In the genomic region with DNA sequence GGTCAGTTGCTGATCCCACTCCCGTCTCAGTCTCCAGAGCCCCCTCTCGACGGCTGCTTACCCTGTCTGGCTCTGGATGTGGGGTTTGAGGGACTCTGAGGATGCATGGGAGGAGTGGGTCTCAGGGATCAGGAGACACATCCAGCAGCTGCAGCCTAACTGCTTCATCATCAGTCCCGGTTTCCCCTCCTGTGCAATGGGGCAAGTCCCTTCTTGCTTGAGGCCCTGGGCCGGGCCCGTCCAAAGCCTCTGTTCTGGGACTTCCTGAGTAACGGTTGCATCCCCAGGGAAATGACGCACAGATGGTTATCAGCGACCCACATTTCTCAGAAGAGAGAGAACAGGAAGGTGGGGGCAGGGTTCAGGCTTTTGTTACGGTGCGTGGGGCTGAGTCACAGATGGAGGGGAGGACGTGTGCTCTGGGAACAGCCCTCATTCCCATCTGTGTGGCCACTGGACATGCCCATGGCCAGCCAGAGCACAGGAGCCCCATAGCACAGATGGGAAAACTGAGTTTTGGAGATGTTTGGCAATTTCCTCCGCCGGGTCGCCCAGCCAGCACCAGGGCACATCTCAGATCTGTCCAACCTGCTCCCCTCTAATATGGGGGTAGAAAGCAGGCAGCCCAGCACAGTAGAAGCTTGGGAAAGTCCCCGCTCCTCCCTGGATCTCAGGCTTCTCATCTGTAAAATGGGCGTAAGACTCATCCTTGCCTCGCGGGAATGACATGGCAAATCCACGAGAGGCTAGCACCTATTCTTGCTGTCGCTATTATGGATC, we compare ENCODE assay signal across 1 cellular context.
TF ChIP-seq lines count a peak whose summit lies in the region.

No MANE protein-coding gene starts in this region.

TF ChIP-seq in K562, 482 proteins besides CTCF, POLR2A, EP300 and RAD21 (continued from another document and continues in another):
- TF ChIP-seq TFAP4 (CRISPR knock-in tag; IDR thresholded peaks at IDR 0.05; ENCODE audit: borderline replicate concordance) (peak; percentile 86), CXXC5 (CRISPR knock-in tag; IDR thresholded peaks at IDR 0.05) (peak; percentile 91), ZNF384 (IDR thresholded peaks at IDR 0.05; ENCODE audit: low read depth, low read length) (no peak), KLF10 (CRISPR knock-in tag; IDR thresholded peaks at IDR 0.05) (no peak), HNRNPL (IDR thresholded peaks at IDR 0.05; ENCODE audit: low read depth, low read length) (no peak), GTF2E2 (tag; IDR thresholded peaks at IDR 0.05) (peak; percentile 91), HNRNPK (IDR thresholded peaks at IDR 0.05; ENCODE audit: low read depth, low read length, poor library complexity, severe bottlenecking) (no peak), THRAP3 (IDR thresholded peaks at IDR 0.05; ENCODE audit: borderline replicate concordance) (no peak), FOS (IDR thresholded peaks at IDR 0.05; ENCODE audit: extremely low read depth, insufficient read length) (peak; percentile 41), HMGN3 (IDR thresholded peaks at IDR 0.05; ENCODE audit: borderline replicate concordance, extremely low read depth, insufficient read length, low read depth, low read length) (peak; percentile 77), MAZ (CRISPR knock-in tag; conservative IDR thresholded peaks at IDR 0.05 in 1 of 2, IDR thresholded peaks at IDR 0.05 in 1 of 2) (peak; percentile 62 to 97; a peak in 3 of 4 replicates), RAD51 (IDR thresholded peaks at IDR 0.05; ENCODE audit: borderline replicate concordance, low read depth) (0 out of 2 replicates have a peak, but pooled peaks have one; percentile 22), NEUROD1 (IDR thresholded peaks at IDR 0.05; ENCODE audit: borderline replicate concordance, low read depth, low read length, partially characterized antibody) (peak; percentile 95), MECOM (CRISPR knock-in tag; IDR thresholded peaks at IDR 0.05) (peak; percentile 34; the same call in 1 of the 2 replicates), TBL1XR1 (IDR thresholded peaks at IDR 0.05; ENCODE audit: low read length in 2 of 2) (peak in 1 of 2 experiments; percentile 88; a peak in 2 of 4 replicates), TSC22D4 (tag; IDR thresholded peaks at IDR 0.05) (no peak), SIN3B (IDR thresholded peaks at IDR 0.05; ENCODE audit: low read depth) (no peak), IRF2 (CRISPR knock-in tag; IDR thresholded peaks at IDR 0.05) (no peak), TCF7L2 (IDR thresholded peaks at IDR 0.05; ENCODE audit: low read depth, low read length) (no peak), POLR2G (IDR thresholded peaks at IDR 0.05; ENCODE audit: low read depth, low read length) (peak; percentile 68), POLR2H (tag; IDR thresholded peaks at IDR 0.05; ENCODE audit: low read depth) (peak; percentile 93), MBD2 (IDR thresholded peaks at IDR 0.05; ENCODE audit: borderline replicate concordance, low read depth) (peak; percentile 71; the same call in 1 of the 2 replicates), ZNF584 (CRISPR knock-in tag; IDR thresholded peaks at IDR 0.05; ENCODE audit: low read depth) (no peak), BRD9 (IDR thresholded peaks at IDR 0.05; ENCODE audit: low read depth, partially characterized antibody) (peak; percentile 70), DMBX1 (CRISPR knock-in tag; IDR thresholded peaks at IDR 0.05; ENCODE audit: borderline replicate concordance) (peak; percentile 23), STAT5A (IDR thresholded peaks at IDR 0.05; ENCODE audit: borderline replicate concordance, low read length) (peak; percentile 95), EP400 (IDR thresholded peaks at IDR 0.05) (peak; percentile 91), SRSF3 (IDR thresholded peaks at IDR 0.05; ENCODE audit: insufficient read depth, low read length) (no peak), ZNF140 (CRISPR knock-in tag; IDR thresholded peaks at IDR 0.05) (0 out of 2 replicates have a peak, but pooled peaks have one; percentile 24), HMGXB4 (CRISPR knock-in tag; IDR thresholded peaks at IDR 0.05) (no peak), YY1 (IDR thresholded peaks at IDR 0.05; ENCODE audit: borderline replicate concordance in 1 of 3, control insufficient read depth in 1 of 3, extremely low read depth in 1 of 3, insufficient read depth in 3 of 3, insufficient read length in 1 of 3, insufficient replicate concordance in 2 of 3, low read depth in 1 of 3, low read length in 2 of 3) (no peak), ZNF395 (CRISPR knock-in tag; IDR thresholded peaks at IDR 0.05) (peak; percentile 35; the same call in 1 of the 2 replicates), KDM1A (IDR thresholded peaks at IDR 0.05) (peak; percentile 98 to 99), ATF1 (CRISPR knock-in tag; IDR thresholded peaks at IDR 0.05) (no peak), ATF1 (tag; IDR thresholded peaks at IDR 0.05) (peak; percentile 95), HDAC1 (IDR thresholded peaks at IDR 0.05) (peak; percentile 68 to 83; a peak in 3 of 4 replicates), LARP7 (IDR thresholded peaks at IDR 0.05) (peak; percentile 70; the same call in 1 of the 2 replicates), PTTG1 (tag; IDR thresholded peaks at IDR 0.05; ENCODE audit: low read depth) (no peak), NCOA1 (IDR thresholded peaks at IDR 0.05; ENCODE audit: low read depth) (peak; percentile 83), ZBTB2 (IDR thresholded peaks at IDR 0.05) (peak; percentile 87), TCFL5 (CRISPR knock-in tag; conservative IDR thresholded peaks at IDR 0.05) (0 out of 2 replicates have a peak, but pooled peaks have one; percentile 37), CCAR2 (IDR thresholded peaks at IDR 0.05; ENCODE audit: low read depth, low read length) (no peak), FOXJ3 (CRISPR knock-in tag; IDR thresholded peaks at IDR 0.05) (no peak), POLR2AphosphoS5 (IDR thresholded peaks at IDR 0.05; ENCODE audit: control insufficient read depth, insufficient read depth, low read depth, low read length) (peak; percentile 75; the same call in 1 of the 2 replicates), MTA1 (IDR thresholded peaks at IDR 0.05; ENCODE audit: borderline replicate concordance) (peak; percentile 50; the same call in 1 of the 2 replicates), MIER1 (IDR thresholded peaks at IDR 0.05; ENCODE audit: low read depth) (peak; percentile 58; the same call in 1 of the 2 replicates), ZBED1 (IDR thresholded peaks at IDR 0.05) (peak; percentile 78; the same call in 1 of the 2 replicates), GTF2A2 (tag; IDR thresholded peaks at IDR 0.05) (peak; percentile 50; the same call in 1 of the 2 replicates), SMARCC2 (IDR thresholded peaks at IDR 0.05; ENCODE audit: low read depth) (peak; percentile 90), CBX3 (IDR thresholded peaks at IDR 0.05; ENCODE audit: borderline replicate concordance in 1 of 2, low read length in 2 of 2) (peak in 1 of 2 experiments; percentile 64; a peak in 2 of 3 replicates), ZNF507 (tag; conservative IDR thresholded peaks at IDR 0.05) (no peak), ARID1B (IDR thresholded peaks at IDR 0.05) (peak; percentile 93), SMARCE1 (IDR thresholded peaks at IDR 0.05) (peak; percentile 96), NR2F6 (CRISPR knock-in tag; IDR thresholded peaks at IDR 0.05) (peak; percentile 60; the same call in 1 of the 2 replicates), ESRRA (IDR thresholded peaks at IDR 0.05; ENCODE audit: borderline replicate concordance, low read depth) (peak; percentile 71), SRF (CRISPR knock-in tag; IDR thresholded peaks at IDR 0.05) (0 out of 4 replicates have a peak, but pooled peaks of 1 of the 2 experiments have one; percentile 65)
- TF ChIP-seq, protein P1, sequence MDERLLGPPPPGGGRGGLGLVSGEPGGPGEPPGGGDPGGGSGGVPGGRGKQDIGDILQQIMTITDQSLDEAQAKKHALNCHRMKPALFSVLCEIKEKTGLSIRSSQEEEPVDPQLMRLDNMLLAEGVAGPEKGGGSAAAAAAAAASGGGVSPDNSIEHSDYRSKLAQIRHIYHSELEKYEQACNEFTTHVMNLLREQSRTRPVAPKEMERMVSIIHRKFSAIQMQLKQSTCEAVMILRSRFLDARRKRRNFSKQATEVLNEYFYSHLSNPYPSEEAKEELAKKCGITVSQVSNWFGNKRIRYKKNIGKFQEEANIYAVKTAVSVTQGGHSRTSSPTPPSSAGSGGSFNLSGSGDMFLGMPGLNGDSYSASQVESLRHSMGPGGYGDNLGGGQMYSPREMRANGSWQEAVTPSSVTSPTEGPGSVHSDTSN (CRISPR knock-in tag; IDR thresholded peaks at IDR 0.05; ENCODE audit: low read depth), result no peak
- TF ChIP-seq, protein P1 (tag; conservative IDR thresholded peaks at IDR 0.05; ENCODE audit: low read depth), result no peak
- TF ChIP-seq, protein P2, sequence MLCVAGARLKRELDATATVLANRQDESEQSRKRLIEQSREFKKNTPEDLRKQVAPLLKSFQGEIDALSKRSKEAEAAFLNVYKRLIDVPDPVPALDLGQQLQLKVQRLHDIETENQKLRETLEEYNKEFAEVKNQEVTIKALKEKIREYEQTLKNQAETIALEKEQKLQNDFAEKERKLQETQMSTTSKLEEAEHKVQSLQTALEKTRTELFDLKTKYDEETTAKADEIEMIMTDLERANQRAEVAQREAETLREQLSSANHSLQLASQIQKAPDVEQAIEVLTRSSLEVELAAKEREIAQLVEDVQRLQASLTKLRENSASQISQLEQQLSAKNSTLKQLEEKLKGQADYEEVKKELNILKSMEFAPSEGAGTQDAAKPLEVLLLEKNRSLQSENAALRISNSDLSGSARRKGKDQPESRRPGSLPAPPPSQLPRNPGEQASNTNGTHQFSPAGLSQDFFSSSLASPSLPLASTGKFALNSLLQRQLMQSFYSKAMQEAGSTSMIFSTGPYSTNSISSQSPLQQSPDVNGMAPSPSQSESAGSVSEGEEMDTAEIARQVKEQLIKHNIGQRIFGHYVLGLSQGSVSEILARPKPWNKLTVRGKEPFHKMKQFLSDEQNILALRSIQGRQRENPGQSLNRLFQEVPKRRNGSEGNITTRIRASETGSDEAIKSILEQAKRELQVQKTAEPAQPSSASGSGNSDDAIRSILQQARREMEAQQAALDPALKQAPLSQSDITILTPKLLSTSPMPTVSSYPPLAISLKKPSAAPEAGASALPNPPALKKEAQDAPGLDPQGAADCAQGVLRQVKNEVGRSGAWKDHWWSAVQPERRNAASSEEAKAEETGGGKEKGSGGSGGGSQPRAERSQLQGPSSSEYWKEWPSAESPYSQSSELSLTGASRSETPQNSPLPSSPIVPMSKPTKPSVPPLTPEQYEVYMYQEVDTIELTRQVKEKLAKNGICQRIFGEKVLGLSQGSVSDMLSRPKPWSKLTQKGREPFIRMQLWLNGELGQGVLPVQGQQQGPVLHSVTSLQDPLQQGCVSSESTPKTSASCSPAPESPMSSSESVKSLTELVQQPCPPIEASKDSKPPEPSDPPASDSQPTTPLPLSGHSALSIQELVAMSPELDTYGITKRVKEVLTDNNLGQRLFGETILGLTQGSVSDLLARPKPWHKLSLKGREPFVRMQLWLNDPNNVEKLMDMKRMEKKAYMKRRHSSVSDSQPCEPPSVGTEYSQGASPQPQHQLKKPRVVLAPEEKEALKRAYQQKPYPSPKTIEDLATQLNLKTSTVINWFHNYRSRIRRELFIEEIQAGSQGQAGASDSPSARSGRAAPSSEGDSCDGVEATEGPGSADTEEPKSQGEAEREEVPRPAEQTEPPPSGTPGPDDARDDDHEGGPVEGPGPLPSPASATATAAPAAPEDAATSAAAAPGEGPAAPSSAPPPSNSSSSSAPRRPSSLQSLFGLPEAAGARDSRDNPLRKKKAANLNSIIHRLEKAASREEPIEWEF (CRISPR knock-in tag; IDR thresholded peaks at IDR 0.05), result no peak
